ENCODE assay signal across 8 cellular contexts in genomic region chr22:23218867-23219251, GRCh38. TPM values are rescaled to one million over a fixed set of nuclear protein-coding genes. Genes with fewer than 3 reads are reported as not detected.
DNase-seq lines count a peak whose midpoint lies in the region; ATAC-seq and TF ChIP-seq lines count a peak whose summit lies in the region.

No MANE protein-coding gene starts in this region.

- no peaks in the 10 kb centered on the region for H3K9me3 ChIP-seq in ascending aorta
- H3K9me3 ChIP-seq in liver (ENCODE audit: control insufficient read depth in 4 of 4, low read length in 3 of 4), result no peaks in the 10 kb centered on the region

- no peaks in the 10 kb centered on the region for H3K36me3 Mint-ChIP-seq in type B pancreatic cell

- 59% methylated on average over 11 of the region's 11 CpGs for WGBS in liver

- H3K27ac ChIP-seq in ascending aorta (peak overlapping the region; percentile 58 to 75), liver (ENCODE audit: low read depth in 1 of 2, low read length in 2 of 2) (no peak overlapping the region)

- H3K9ac ChIP-seq in liver (ENCODE audit: low read depth in 1 of 2, low read length in 2 of 2), result no peak overlapping the region

- H3K4me3 ChIP-seq in GM06990 (replicated peaks; ENCODE audit: low read depth, low read length), result no peak overlapping the region; the same call in 1 of the 2 replicates
- H3K4me3 ChIP-seq in ascending aorta, result peak overlapping the region in 1 of 2 donors; percentile 27
- no peak overlapping the region for H3K4me3 ChIP-seq in liver (ENCODE audit: low read depth in 1 of 3, low read length in 3 of 3)

- no peak for TF ChIP-seq CTCF in GM06990 (IDR thresholded peaks at IDR 0.05; ENCODE audit: insufficient read depth, low read length, poor library complexity, severe bottlenecking)
- no peak for TF ChIP-seq CTCF in ascending aorta (IDR thresholded peaks at IDR 0.05)
- no peak for TF ChIP-seq CTCF in liver (IDR thresholded peaks at IDR 0.05; ENCODE audit: low read depth, low read length, missing input control)
- no peak for TF ChIP-seq CTCF in type B pancreatic cell (conservative IDR thresholded peaks at IDR 0.05)

- peak overlapping the region; percentile 83 for H3K4me3 Mint-ChIP-seq in type B pancreatic cell

- TF ChIP-seq RAD21 in liver (IDR thresholded peaks at IDR 0.05), result no peak

- intact Hi-C loops in ascending aorta (cut with DNase I), result no loop called here

- peak overlapping the region; percentile 91 for H3K27ac Mint-ChIP-seq in type B pancreatic cell

- H3K27me3 ChIP-seq in GM06990 (replicated peaks; ENCODE audit: control insufficient read depth, insufficient read depth, low read length), result no peaks in the 10 kb centered on the region
- H3K27me3 ChIP-seq in ascending aorta, result no peaks in the 10 kb centered on the region
- H3K27me3 ChIP-seq in liver (ENCODE audit: control insufficient read depth in 4 of 4, insufficient read depth in 4 of 4, low read length in 3 of 4), result no peaks in the 10 kb centered on the region

- peaks cover 1% of the 10 kb centered on the region; the same call in 1 of the 2 replicates for H3K36me3 ChIP-seq in GM06990 (ENCODE audit: control insufficient read depth, insufficient read depth, low read length)
- no peaks in the 10 kb centered on the region for H3K36me3 ChIP-seq in ascending aorta
- H3K36me3 ChIP-seq in liver (ENCODE audit: control insufficient read depth in 4 of 4, insufficient read depth in 3 of 4, low read depth in 1 of 4, low read length in 3 of 4), result no peaks in the 10 kb centered on the region

- DNase-seq in GM06990 (ENCODE audit: extremely low read depth, insufficient read length) (peak; percentile 40), NCI-H2029 (lab: John Stamatoyannopoulos, UW) (peak; percentile 69), ascending aorta (ENCODE audit: low spot score in 2 of 2) (no peak), type B pancreatic cell (ENCODE audit: extremely low spot score, unreplicated experiment) (no peak)

- H3K4me1 Mint-ChIP-seq in type B pancreatic cell (ENCODE audit: unreplicated experiment), result peaks cover 84% of the 10 kb centered on the region

- ATAC-seq in HG02588 (IDR thresholded peaks at IDR 0.05; ENCODE audit: unreplicated experiment), result no peak
- ATAC-seq in HG03095 (IDR thresholded peaks at IDR 0.05; ENCODE audit: unreplicated experiment), result no peak
- no peak for ATAC-seq in GM19467 (IDR thresholded peaks at IDR 0.05; ENCODE audit: unreplicated experiment)

- no peaks in the 10 kb centered on the region for H3K9me3 Mint-ChIP-seq in type B pancreatic cell

- peaks cover 8 to 85% of the 10 kb centered on the region in 2 donors for H3K4me1 ChIP-seq in ascending aorta
- H3K4me1 ChIP-seq in liver (ENCODE audit: control insufficient read depth in 4 of 4, insufficient read depth in 4 of 4, low read length in 3 of 4), result peaks cover 33 to 62% (median 46%) of the 10 kb centered on the region in 4 donors

- no peaks in the 10 kb centered on the region for H3K27me3 Mint-ChIP-seq in type B pancreatic cell

TF ChIP-seq in liver, 16 proteins besides CTCF, POLR2A, EP300 and RAD21:
- no peak for TF ChIP-seq HNF4A (conservative IDR thresholded peaks at IDR 0.05)
- TF ChIP-seq ZBTB33 (IDR thresholded peaks at IDR 0.05), result no peak
- TF ChIP-seq NR2F2 (IDR thresholded peaks at IDR 0.05), result peak; percentile 71

RNA-seq across cellular contexts. Expression of gene BCR, which starts 38.5 kb away (rescaled TPM):
- total RNA-seq in ascending aorta (216 TPM), liver (10 to 100 TPM; 16.4 to 35.6 TPM), type B pancreatic cell (ENCODE audit: low replicate concordance) (61.2 and 71.6 TPM in 2 replicates)
- 10 to 100 TPM in 1 of 2 donors, 1 to 10 TPM in 1; 7.4 to 20.2 TPM for polyA plus RNA-seq in liver

Comparison
In these comparisons a context has a peak if more than half of its experiments do, and no peak if none do; other contexts are left out.
1. DNase-seq: peak in GM06990 (single experiment) and NCI-H2029 (single experiment); none in ascending aorta (0 of 2) and type B pancreatic cell (single experiment).
2. H3K27ac ChIP-seq: peak in ascending aorta (2 of 2); none in liver (0 of 2).